8 cellular contexts compared by ENCODE assay signal in the genomic region with DNA sequence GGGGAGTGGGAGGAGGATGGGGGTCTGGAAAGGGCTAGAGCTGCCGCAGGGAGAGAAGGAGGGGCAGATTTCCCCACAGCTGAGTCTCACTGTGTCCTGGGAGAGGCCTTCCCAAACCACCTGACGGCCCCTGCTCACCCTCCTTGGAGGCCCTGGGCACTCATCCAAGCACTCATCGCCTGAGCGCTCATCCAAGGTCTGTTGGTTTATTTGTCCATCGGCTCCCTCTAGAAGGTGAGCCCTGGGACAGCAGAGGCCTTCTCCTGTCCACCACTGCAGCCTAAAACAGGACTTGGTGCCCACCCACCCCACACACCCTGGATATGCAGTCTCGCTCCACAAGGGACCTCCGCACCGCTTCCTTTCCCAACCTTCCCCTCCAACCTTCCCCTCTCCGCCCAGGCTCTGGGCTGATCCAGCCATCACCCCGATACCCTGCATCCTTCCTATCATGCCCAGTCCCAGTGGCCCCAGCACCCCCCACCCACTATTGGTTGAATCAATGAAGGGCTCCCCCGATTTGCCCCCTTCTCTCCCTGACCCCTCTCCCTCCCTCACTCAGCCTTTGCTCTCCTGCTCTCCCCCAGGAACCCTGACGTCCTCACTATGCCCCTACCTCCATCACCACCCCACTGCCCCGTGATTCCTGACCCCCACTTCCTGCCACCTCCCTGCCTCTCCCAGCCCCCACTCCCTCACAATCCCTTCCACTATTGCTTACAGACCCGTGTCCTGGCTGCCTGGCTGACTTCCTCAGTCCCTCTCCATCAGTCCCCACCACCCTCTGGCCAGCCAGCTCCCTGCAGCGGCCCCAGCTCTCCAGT. TPM values are rescaled to one million over a fixed set of nuclear protein-coding genes. Genes with fewer than 3 reads are reported as not detected.
A peak's percentile ranks its signal among the peaks of the same experiment; 100 is the strongest.
DNase-seq lines count a peak whose midpoint lies in the region; ATAC-seq and TF ChIP-seq lines count a peak whose summit lies in the region.

No MANE protein-coding gene starts in this region.

- peak in 1 of 4 donors; percentile 9 for TF ChIP-seq EP300 in sigmoid colon (IDR thresholded peaks at IDR 0.05)

- H3K9me3 Mint-ChIP-seq in activated naive CD4-positive, alpha-beta T cell treated with anti-CD3 and anti-CD28 coated beads, Interleukin-2, amount 50 U/mL, for 72 hours, result no peaks in the 10 kb centered on the region

- TF ChIP-seq POLR2A in sigmoid colon (IDR thresholded peaks at IDR 0.05), result no peak

- H3K4me3 ChIP-seq in sigmoid colon, result peak overlapping the region; percentile 51 to 82 (median 76)

- no peak for TF ChIP-seq CTCF in sigmoid colon (IDR thresholded peaks at IDR 0.05)

- 56 to 58% methylated on average over 15 of the region's 15 CpGs for WGBS in sigmoid colon, 2 donors

- no peaks in the 10 kb centered on the region for H3K36me3 Mint-ChIP-seq in activated naive CD4-positive, alpha-beta T cell treated with anti-CD3 and anti-CD28 coated beads, Interleukin-2, amount 50 U/mL, for 72 hours

- DNase-seq in D341Med (ENCODE audit: low spot score), result peak; percentile 74
- peak; percentile 70 for DNase-seq in M059J (ENCODE audit: low read depth)
- no peak for DNase-seq in activated naive CD4-positive, alpha-beta T cell treated with anti-CD3 and anti-CD28 coated beads, Interleukin-2, amount 50 U/mL, for 72 hours (ENCODE audit: low spot score in 2 of 2)
- peak; percentile 53 for DNase-seq in left cardiac atrium
- peak; percentile 95 for DNase-seq in sigmoid colon
- no peak for DNase-seq in ecto neural progenitor cell (ENCODE audit: low spot score)

- H3K9me3 ChIP-seq in sigmoid colon, result no peaks in the 10 kb centered on the region

- H3K36me3 ChIP-seq in sigmoid colon, result peaks cover 29 to 33% (median 31%) of the 10 kb centered on the region in 4 donors

- intact Hi-C loops in left cardiac atrium (cut with DNase I), result loop anchor here (10.0 kb wide), 1 partner anchor 51 kb away; the partner anchor contains the start of genes CHAF1A (in 2 of the 2) and SH3GL1 (in 2 of the 2)
- intact Hi-C loops in sigmoid colon (cut with DNase I), result loop anchor here (2.0 to 5.0 kb wide), 2 partner anchors 51 to 61 kb away; partner anchors contain the start of gene PLIN4

- H3K27me3 ChIP-seq in sigmoid colon, result no peaks in the 10 kb centered on the region

- ATAC-seq in activated naive CD4-positive, alpha-beta T cell treated with anti-CD3 and anti-CD28 coated beads, Interleukin-2, amount 50 U/mL, for 72 hours, result no peak
- ATAC-seq in left cardiac atrium (peak; percentile 40 to 60), HG03439 (IDR thresholded peaks at IDR 0.05; ENCODE audit: unreplicated experiment) (no peak), HG03354 (IDR thresholded peaks at IDR 0.05; ENCODE audit: poor library complexity, severe bottlenecking, unreplicated experiment) (no peak)

- peaks cover 0 to 26% (median 25%) of the 10 kb centered on the region in 4 donors for H3K4me1 ChIP-seq in sigmoid colon

- H3K27ac ChIP-seq in sigmoid colon, result peak overlapping the region; percentile 88 to 95 (median 94)

- peak overlapping the region; percentile 91 to 96 for H3K27ac Mint-ChIP-seq in activated naive CD4-positive, alpha-beta T cell treated with anti-CD3 and anti-CD28 coated beads, Interleukin-2, amount 50 U/mL, for 72 hours

RNA-seq across cellular contexts. Expression of gene UBXN6, which starts 1.6 kb away (rescaled TPM):
- total RNA-seq in M059J (2014; rRNA removed; shearing (Covaris generic)), result 78.5 and 127 TPM in 2 replicates
- 10 to 100 TPM; 31.1 to 42.4 TPM for total RNA-seq in activated naive CD4-positive, alpha-beta T cell treated with anti-CD3 and anti-CD28 coated beads, Interleukin-2, amount 50 U/mL, for 72 hours
- total RNA-seq in left cardiac atrium, result 100 to 1,000 TPM in 1 of 2 donors, 10 to 100 TPM in 1; 96.9 to 101 TPM
- total RNA-seq in sigmoid colon, result 100 to 1,000 TPM in 1 of 4 donors, 10 to 100 TPM in 3; 47.1 to 103 (median 62.7) TPM
- 100 to 1,000 TPM in 2 of 3 donors, 10 to 100 TPM in 1; 96.3 to 160 (median 114) TPM for polyA plus RNA-seq in sigmoid colon

RNA-seq across cellular contexts. Expression of gene HDGFL2, which starts 16.1 kb away (rescaled TPM):
- total RNA-seq in M059J (2014; rRNA removed; shearing (Covaris generic)), result 36.1 and 69.3 TPM in 2 replicates
- total RNA-seq in activated naive CD4-positive, alpha-beta T cell treated with anti-CD3 and anti-CD28 coated beads, Interleukin-2, amount 50 U/mL, for 72 hours, result 10 to 100 TPM; 49.2 to 64.7 TPM
- 10 to 100 TPM; 20.9 to 25.9 TPM for total RNA-seq in left cardiac atrium
- 10 to 100 TPM; 31.0 to 45.5 (median 40.4) TPM for total RNA-seq in sigmoid colon
- polyA plus RNA-seq in sigmoid colon, result 10 to 100 TPM; 19.8 to 78.2 (median 22.2) TPM

RNA-seq across cellular contexts. Expression of gene CHAF1A, which starts 53.5 kb away (rescaled TPM):
- 22.8 and 38.1 TPM in 2 replicates for total RNA-seq in M059J (2014; rRNA removed; shearing (Covaris generic))
- 10 to 100 TPM; 67.1 to 93.6 TPM for total RNA-seq in activated naive CD4-positive, alpha-beta T cell treated with anti-CD3 and anti-CD28 coated beads, Interleukin-2, amount 50 U/mL, for 72 hours
- 1 to 10 TPM; 5.2 to 8.4 TPM for total RNA-seq in left cardiac atrium
- total RNA-seq in sigmoid colon, result 1 to 10 TPM; 3.6 to 5.5 (median 4.1) TPM
- polyA plus RNA-seq in sigmoid colon, result 10 to 100 TPM in 2 of 3 donors, 1 to 10 TPM in 1; 5.4 to 19.1 (median 10.6) TPM

RNA-seq across cellular contexts. Expression of gene SH3GL1, which starts 55.6 kb away (rescaled TPM):
- 60.5 and 99.7 TPM in 2 replicates for total RNA-seq in M059J (2014; rRNA removed; shearing (Covaris generic))
- 10 to 100 TPM; 40.9 to 53.4 TPM for total RNA-seq in activated naive CD4-positive, alpha-beta T cell treated with anti-CD3 and anti-CD28 coated beads, Interleukin-2, amount 50 U/mL, for 72 hours
- total RNA-seq in left cardiac atrium (10 to 100 TPM; 31.4 to 39.4 TPM), sigmoid colon (10 to 100 TPM; 28.5 to 33.9 (median 32.2) TPM)
- 10 to 100 TPM; 37.9 to 47.4 (median 45.0) TPM for polyA plus RNA-seq in sigmoid colon

Comparison
In these comparisons a context has a peak if more than half of its experiments do, and no peak if none do; other contexts are left out.
1. DNase-seq: peak in D341Med (single experiment), M059J (single experiment), left cardiac atrium (single experiment) and sigmoid colon (single experiment); none in activated naive CD4-positive, alpha-beta T cell treated with anti-CD3 and anti-CD28 coated beads, Interleukin-2, amount 50 U/mL, for 72 hours (0 of 2) and ecto neural progenitor cell (single experiment).
2. ATAC-seq: peak in left cardiac atrium (2 of 2); none in activated naive CD4-positive, alpha-beta T cell treated with anti-CD3 and anti-CD28 coated beads, Interleukin-2, amount 50 U/mL, for 72 hours (0 of 2), HG03439 (single experiment) and HG03354 (single experiment).